20 cellular contexts compared by ENCODE assay signal in genomic region chr18:75643083-75643482, GRCh38.
A peak's percentile ranks its signal among the peaks of the same experiment; 100 is the strongest.
DNase-seq lines count a peak whose midpoint lies in the region; ATAC-seq, FAIRE-seq and TF ChIP-seq lines count a peak whose summit lies in the region.
"Had no signal": no experiment of that assay in that cellular context is flagged by ENCODE, and none has a peak within 500 bp of the region (broad histone marks: within the 10 kb centered on the region; RNA-seq: fewer than 3 reads in every experiment).

No MANE protein-coding gene starts in this region.

- no peak for ATAC-seq in K562
- ATAC-seq: CD8-positive, alpha-beta T cell had no signal

- DNase-seq in K562 (ENCODE audit: extremely low read depth in 1 of 4, low spot score in 3 of 4) = no peak
- no peak for DNase-seq in neuronal stem cell (ENCODE audit: low spot score)
- DNase-seq in UCSD-AML1 (lab: John Stamatoyannopoulos, UW; ENCODE audit: unreplicated experiment) = no peak
- no peak for DNase-seq in central memory CD4-positive, alpha-beta T cell
- DNase-seq: 8988T; ACHN; BE2C; Caco-2; Calu3; CD4-positive, alpha-beta T cell; CD8-positive, alpha-beta T cell; DMS79 treated with DMSO at 0.1 percent for 48 hours; GF-D8 had no signal

- H3K79me1 ChIP-seq in neuronal stem cell (ENCODE audit: low read depth, low read length) = no peaks in the 10 kb centered on the region

- H3K27me3 ChIP-seq in BLaER1 treated with 17β-estradiol and CSF1 and Interleukin-3, amounts not matched to agents 10 nM and 100 nM = no peaks in the 10 kb centered on the region
- H3K27me3 ChIP-seq in K562 (ENCODE audit: control insufficient read depth in 2 of 2, insufficient read depth in 2 of 2, low read length in 2 of 2) (peaks cover 0 to 9% of the 10 kb centered on the region in 2 experiments; a peak in 1 of 5 replicates), neuronal stem cell (ENCODE audit: control insufficient read depth in 3 of 3, insufficient read depth in 3 of 3, low read depth in 1 of 3, low read length in 3 of 3) (peaks cover 0 to 5% (median 0%) of the 10 kb centered on the region in 3 experiments)
- H3K27me3 ChIP-seq: BE2C, BLaER1 had no signal

- POLR2A ChIA-PET in K562 (lab: Yijun Ruan, JAX) = no interaction called here

- whole genome bisulfite sequencing in K562 (ENCODE audit: insufficient coverage, low coverage, missing lambda C conversion rate) = 0% methylated on average over 3 of the region's 6 CpGs
- no CpG with 5 or more reads among the region's 6 CpGs for WGBS in neuronal stem cell (ENCODE audit: extremely low coverage in 2 of 2, insufficient read length in 2 of 2, insufficient replicate concordance in 1 of 2), 2 donors

- no peak overlapping the region for H3K23ac ChIP-seq in neuronal stem cell (ENCODE audit: low read depth, low read length, poor library complexity)

- H3K27ac ChIP-seq in BLaER1 treated with 17β-estradiol and CSF1 and Interleukin-3, amounts not matched to agents 10 nM and 100 nM = peak overlapping the region in 4 of 11 experiments; percentile 73 to 85 (median 77); a peak in 9 of 22 replicates
- H3K27ac ChIP-seq in K562 (ENCODE audit: extremely low read depth, low read depth, low read length) (no peak overlapping the region), neuronal stem cell (replicated peaks; ENCODE audit: low read length) (no peak overlapping the region)
- H3K27ac ChIP-seq: C4-2B had no signal

- TF ChIP-seq CTCF in K562 (IDR thresholded peaks at IDR 0.05 in 2 of 3, conservative IDR thresholded peaks at IDR 0.05 in 1 of 3; ENCODE audit: insufficient read depth in 2 of 3, low read depth in 1 of 3, low read length in 3 of 3) = no peak

- no peak overlapping the region for H2AFZ ChIP-seq in K562 (ENCODE audit: low read depth, low read length)
- no peak overlapping the region for H2AFZ ChIP-seq in neuronal stem cell (ENCODE audit: low read length)

- no peak overlapping the region for H3K18ac ChIP-seq in neuronal stem cell (ENCODE audit: low read length)

- peak overlapping the region; percentile 61 for H4K91ac ChIP-seq in neuronal stem cell (ENCODE audit: low read depth, low read length, poor library complexity)

- no peak overlapping the region for H3K4me3 ChIP-seq in BLaER1 treated with 17β-estradiol and CSF1 and Interleukin-3, amounts not matched to agents 10 nM and 100 nM
- H3K4me3 ChIP-seq in K562 (no peak overlapping the region), neuronal stem cell (ENCODE audit: low read length in 2 of 2) (no peak overlapping the region)
- H3K4me3 ChIP-seq: BLaER1 had no signal

- CTCF ChIA-PET in K562 (lab: Yijun Ruan, JAX; ENCODE audit: low intra/inter-chr PET ratio) = no interaction called here

- H2BK120ac ChIP-seq in neuronal stem cell (ENCODE audit: low read depth, low read length) = no peak overlapping the region

- TF ChIP-seq EP300 in K562 (IDR thresholded peaks at IDR 0.05; ENCODE audit: low read length) = no peak

- H2BK15ac ChIP-seq in neuronal stem cell (ENCODE audit: low read length) = no peak overlapping the region

- no peak for TF ChIP-seq RAD21 in K562 (CRISPR knock-in tag; conservative IDR thresholded peaks at IDR 0.05 in 1 of 2, IDR thresholded peaks at IDR 0.05 in 1 of 2)

- no peaks in the 10 kb centered on the region for H3K79me2 ChIP-seq in K562 (ENCODE audit: control insufficient read depth, insufficient read depth, low read length)

- peaks cover 7 to 46% (median 26%) of the 10 kb centered on the region in 11 experiments; a peak in 21 of 22 replicates for H3K9me3 ChIP-seq in BLaER1 treated with 17β-estradiol and CSF1 and Interleukin-3, amounts not matched to agents 10 nM and 100 nM (replicated peaks in 1 of 11)
- H3K9me3 ChIP-seq in K562 (replicated peaks; ENCODE audit: control insufficient read depth, insufficient read depth, low read depth, low read length) = no peaks in the 10 kb centered on the region
- H3K9me3 ChIP-seq in neuronal stem cell (replicated peaks in 1 of 2; ENCODE audit: control insufficient read depth in 2 of 2, insufficient read depth in 1 of 2, low read depth in 1 of 2, low read length in 2 of 2) = peaks cover 0 to 2% of the 10 kb centered on the region in 2 donors
- H3K9me3 ChIP-seq: BE2C, Caco-2 had no signal

- FAIRE-seq in K562 (lab: Jason Lieb, UNC) = no peak
- FAIRE-seq: A204.1, G401.6, GM12891, GM19239 had no signal

- no peak overlapping the region for H3K9ac ChIP-seq in BLaER1 treated with 17β-estradiol and CSF1 and Interleukin-3, amounts not matched to agents 10 nM and 100 nM
- H3K9ac ChIP-seq in K562 (ENCODE audit: insufficient read depth in 1 of 2, low read depth in 2 of 2, low read length in 2 of 2) (no peak overlapping the region), neuronal stem cell (ENCODE audit: low read depth, low read length, poor library complexity) (no peak overlapping the region)
- H3K9ac ChIP-seq: BLaER1 had no signal

- no peak overlapping the region for H3K14ac ChIP-seq in neuronal stem cell (ENCODE audit: low read length)

- no peak for TF ChIP-seq POLR2A in K562 (conservative IDR thresholded peaks at IDR 0.05)

- H3K4me2 ChIP-seq in BLaER1 treated with 17β-estradiol and CSF1 and Interleukin-3, amounts not matched to agents 10 nM and 100 nM = peak overlapping the region in 8 of 11 experiments; percentile 54 to 79 (median 70); a peak in 11 of 22 replicates
- H3K4me2 ChIP-seq in K562 (ENCODE audit: insufficient read depth, low read length) (no peak overlapping the region), neuronal stem cell (ENCODE audit: insufficient read depth, low read length, poor library complexity, severe bottlenecking) (no peak overlapping the region)

- H3K36me3 ChIP-seq in BLaER1 treated with 17β-estradiol and CSF1 and Interleukin-3, amounts not matched to agents 10 nM and 100 nM = no peaks in the 10 kb centered on the region
- H3K36me3 ChIP-seq in K562 (ENCODE audit: control insufficient read depth, insufficient read depth, low read length) (no peaks in the 10 kb centered on the region), neuronal stem cell (replicated peaks in 1 of 2; ENCODE audit: control insufficient read depth in 2 of 2, insufficient read depth in 2 of 2, low read length in 2 of 2) (no peaks in the 10 kb centered on the region)
- H3K36me3 ChIP-seq: BE2C, BLaER1 had no signal

- H2BK5ac ChIP-seq in neuronal stem cell (ENCODE audit: low read length) = no peak overlapping the region

- no peaks in the 10 kb centered on the region for H4K20me1 ChIP-seq in BLaER1 treated with 17β-estradiol and CSF1 and Interleukin-3, amounts not matched to agents 10 nM and 100 nM
- H4K20me1 ChIP-seq in K562 (replicated peaks; ENCODE audit: control insufficient read depth, insufficient read depth, low read length) = no peaks in the 10 kb centered on the region
- H4K20me1 ChIP-seq: BLaER1 had no signal

- peaks cover 42 to 56% (median 50%) of the 10 kb centered on the region in 10 experiments for H3K4me1 ChIP-seq in BLaER1 treated with 17β-estradiol and CSF1 and Interleukin-3, amounts not matched to agents 10 nM and 100 nM
- H3K4me1 ChIP-seq in K562 (replicated peaks in 1 of 2; ENCODE audit: control insufficient read depth in 2 of 2, insufficient read depth in 2 of 2, low read length in 2 of 2) (no peaks in the 10 kb centered on the region), neuronal stem cell (ENCODE audit: control insufficient read depth in 2 of 2, insufficient read depth in 1 of 2, low read depth in 1 of 2, low read length in 2 of 2) (peaks cover 5 to 7% of the 10 kb centered on the region in 2 donors)
- H3K4me1 ChIP-seq: BE2C, Caco-2 had no signal

- H4K8ac ChIP-seq in neuronal stem cell (ENCODE audit: low read depth, low read length) = no peak overlapping the region

- H2AK5ac ChIP-seq in neuronal stem cell (ENCODE audit: low read depth, low read length) = no peak overlapping the region

- no peak overlapping the region for H2BK12ac ChIP-seq in neuronal stem cell (ENCODE audit: low read length)

- intact Hi-C loops in K562 (cut with micrococcal nuclease) = no loop called here

- H3K4ac ChIP-seq in neuronal stem cell (ENCODE audit: low read length) = no peak overlapping the region

- no peaks in the 10 kb centered on the region for H3K9me1 ChIP-seq in K562 (ENCODE audit: control insufficient read depth, insufficient read depth, low read length)

- in situ Hi-C loops in K562 (cut with MboI) = no loop called here

- BruUV-seq in K562 (replicated peaks; lab: Mats Ljungman, UMichigan) = no TSS peak

TF ChIP-seq in K562, 482 proteins besides CTCF, POLR2A, EP300 and RAD21:
- TF ChIP-seq TFE3 (CRISPR knock-in tag; IDR thresholded peaks at IDR 0.05) (peak; percentile 57), KAT7 (CRISPR knock-in tag; IDR thresholded peaks at IDR 0.05; ENCODE audit: borderline replicate concordance) (no peak), TCF7 (IDR thresholded peaks at IDR 0.05; ENCODE audit: borderline replicate concordance) (no peak), RAD51 (IDR thresholded peaks at IDR 0.05; ENCODE audit: borderline replicate concordance, low read depth) (0 out of 2 replicates have a peak, but pooled peaks have one; percentile 10), MCM3 (IDR thresholded peaks at IDR 0.05) (no peak)

Comparison
In these comparisons a context has a peak if more than half of its experiments do, and no peak if none do; other contexts are left out.
1. H3K4me2 ChIP-seq: peak in BLaER1 treated with 17β-estradiol and CSF1 and Interleukin-3, amounts not matched to agents 10 nM and 100 nM (8 of 11); none in K562 (single experiment) and neuronal stem cell (single experiment).